Comparison of ENCODE assay signal across 26 cellular contexts in genomic region chr11:58659910-58660570, GRCh38.
"Had no signal": no experiment of that assay in that cellular context is flagged by ENCODE, and none has a peak within 500 bp of the region (broad histone marks: within the 10 kb centered on the region; RNA-seq: fewer than 3 reads in every experiment).

No MANE protein-coding gene starts in this region.

- H3K4me1 ChIP-seq: colonic mucosa, gastrocnemius medialis, sigmoid colon, testis had no signal

- DNase-seq: activated CD4-positive, alpha-beta T cell treated with anti-CD3 and anti-CD28 coated beads for 1 hour; activated CD4-positive, alpha-beta T cell treated with anti-CD3 and anti-CD28 coated beads, Interleukin-2, amount 50 U/mL, for 4 hours; activated CD8-positive, alpha-beta memory T cell treated with anti-CD3 and anti-CD28 coated beads for 24 hours; activated CD8-positive, alpha-beta memory T cell treated with anti-CD3 and anti-CD28 coated beads, Interleukin-2, amount 50 U/mL, for 4 hours; activated naive CD4-positive, alpha-beta T cell treated with Interleukin-2 at 50 U/mL for 16 hours; activated naive CD8-positive, alpha-beta T cell treated with anti-CD3 and anti-CD28 coated beads, Interleukin-2, amount 10 ng/mL, durations not matched to agents 7 days and 5 days; activated T-cell treated with anti-CD3 and anti-CD28 coated beads, Interleukin-2, amount 50 U/mL, for 4 hours; amniotic stem cell; colonic mucosa; dorsolateral prefrontal cortex; effector memory CD8-positive, alpha-beta T cell; esophagus squamous epithelium; gastrocnemius medialis; hypothalamus; mesendoderm; naive thymus-derived CD4-positive, alpha-beta T cell; occipital lobe; sigmoid colon; stimulated activated CD4-positive, alpha-beta T cell treated with anti-CD3 and anti-CD28 coated beads, Interleukin-4, amount 100 ng/mL, for 1 hour; stimulated activated naive CD4-positive, alpha-beta T cell; T-cell; testis had no signal

- H3K4me3 ChIP-seq: colonic mucosa, dorsolateral prefrontal cortex, esophagus squamous epithelium, gastrocnemius medialis, sigmoid colon, testis had no signal

- H3K36me3 ChIP-seq: colonic mucosa, esophagus squamous epithelium, gastrocnemius medialis, sigmoid colon had no signal

- H3K9me3 ChIP-seq: colonic mucosa, esophagus squamous epithelium, gastrocnemius medialis, sigmoid colon, testis had no signal

- H3K27ac Mint-ChIP-seq: activated naive CD8-positive, alpha-beta T cell treated with anti-CD3 and anti-CD28 coated beads, Interleukin-2, amount 10 ng/mL, durations not matched to agents 7 days and 5 days; activated T-helper 2 cell treated with anti-CD3 and anti-CD28 coated beads, Interferon-gamma antibody, Interleukin-2, Interleukin-4, amounts not matched to agents 10 μg/mL and 5 μg/mL and 100 μg/mL, durations not matched to agents 14 hours and 24 hours and 36 hours; effector memory CD8-positive, alpha-beta T cell; naive thymus-derived CD4-positive, alpha-beta T cell; T-cell; T-helper 2 cell treated with Interferon-gamma antibody and Interleukin-4, amounts not matched to agents 5 μg/mL and 100 μg/mL, for 36 hours; type B pancreatic cell had no signal

- H3K4me1 Mint-ChIP-seq: naive thymus-derived CD4-positive, alpha-beta T cell; neural crest cell; T-cell had no signal

- H3K4me3 Mint-ChIP-seq: activated naive CD8-positive, alpha-beta T cell treated with anti-CD3 and anti-CD28 coated beads, Interleukin-2, amount 10 ng/mL, durations not matched to agents 7 days and 5 days; activated T-cell treated with anti-CD3 and anti-CD28 coated beads, Interleukin-2, amount 50 U/mL, for 4 hours; effector memory CD8-positive, alpha-beta T cell; naive thymus-derived CD4-positive, alpha-beta T cell; neural crest cell; T-cell; T-helper 2 cell treated with Interferon-gamma antibody and Interleukin-4, amounts not matched to agents 5 μg/mL and 100 μg/mL, for 36 hours; type B pancreatic cell had no signal

- H3K27me3 Mint-ChIP-seq: activated naive CD8-positive, alpha-beta T cell treated with anti-CD3 and anti-CD28 coated beads, Interleukin-2, amount 10 ng/mL, durations not matched to agents 7 days and 5 days had no signal

- H3K36me3 Mint-ChIP-seq: activated naive CD8-positive, alpha-beta T cell treated with anti-CD3 and anti-CD28 coated beads, Interleukin-2, amount 10 ng/mL, durations not matched to agents 7 days and 5 days; naive thymus-derived CD4-positive, alpha-beta T cell; T-cell; type B pancreatic cell had no signal

- H3K9me3 Mint-ChIP-seq: activated naive CD8-positive, alpha-beta T cell treated with anti-CD3 and anti-CD28 coated beads, Interleukin-2, amount 10 ng/mL, durations not matched to agents 7 days and 5 days; activated T-cell treated with anti-CD3 and anti-CD28 coated beads, Interleukin-2, amount 50 U/mL, for 4 hours; activated T-helper 2 cell treated with anti-CD3 and anti-CD28 coated beads, Interferon-gamma antibody, Interleukin-2, Interleukin-4, amounts not matched to agents 10 μg/mL and 5 μg/mL and 100 μg/mL, durations not matched to agents 14 hours and 24 hours and 36 hours; effector memory CD8-positive, alpha-beta T cell; naive thymus-derived CD4-positive, alpha-beta T cell; neural crest cell; T-cell; T-helper 2 cell treated with Interferon-gamma antibody and Interleukin-4, amounts not matched to agents 5 μg/mL and 100 μg/mL, for 36 hours had no signal

- H3K27me3 ChIP-seq: colonic mucosa, gastrocnemius medialis, sigmoid colon, testis had no signal

- ATAC-seq: activated T-cell treated with anti-CD3 and anti-CD28 coated beads, Interleukin-2, amount 50 U/mL, for 4 hours; effector memory CD8-positive, alpha-beta T cell; gastrocnemius medialis; naive thymus-derived CD4-positive, alpha-beta T cell; T-cell had no signal

- H3K27ac ChIP-seq: colonic mucosa, dorsolateral prefrontal cortex, gastrocnemius medialis, sigmoid colon, testis had no signal
